In the genomic region with DNA sequence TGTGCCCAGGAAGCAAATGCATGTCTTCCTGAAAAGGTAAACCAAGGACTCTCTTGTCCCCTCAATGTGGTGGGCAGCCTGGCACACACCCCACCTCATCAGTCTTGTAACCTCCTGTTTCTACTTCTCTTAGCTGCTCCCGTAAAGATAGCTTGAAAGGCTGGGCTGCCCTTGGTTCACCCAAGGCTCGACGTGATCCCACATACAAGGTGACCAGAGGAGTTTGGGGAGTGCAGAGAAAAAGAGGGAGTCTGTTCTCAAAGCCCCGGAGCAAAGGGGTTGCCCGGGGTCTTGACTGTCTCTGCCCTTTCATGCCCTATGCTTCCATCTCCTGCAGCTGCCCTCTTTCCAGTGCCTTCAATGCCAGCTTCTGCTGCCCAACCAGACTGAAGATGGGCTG, we compare ENCODE assay signal across 21 cellular contexts. TPM values are rescaled to one million over a fixed set of nuclear protein-coding genes. Genes with fewer than 3 reads are reported as not detected.
DNase-seq lines count a peak whose midpoint lies in the region; ATAC-seq and TF ChIP-seq lines count a peak whose summit lies in the region.
"Had no signal": no experiment of that assay in that cellular context is flagged by ENCODE, and none has a peak within 500 bp of the region (broad histone marks: within the 10 kb centered on the region; RNA-seq: fewer than 3 reads in every experiment).

No MANE protein-coding gene starts in this region.

- intact Hi-C loops in PC-3 (cut with micrococcal nuclease) = loop anchor here (2.0 kb wide), 1 partner anchor 16 kb away; no protein-coding TSS in a partner anchor
- intact Hi-C loops in colonic mucosa (cut with DNase I) = no loop called here
- intact Hi-C loops in stomach (cut with DNase I; ENCODE audit: low total_unique reads) = no loop called here

- H4K8ac ChIP-seq in neuronal stem cell (ENCODE audit: low read depth, low read length) = no peak overlapping the region

- no peak overlapping the region for H4K91ac ChIP-seq in neuronal stem cell (ENCODE audit: low read depth, low read length, poor library complexity)

- H2AK5ac ChIP-seq in neuronal stem cell (ENCODE audit: low read depth, low read length) = peak overlapping the region; percentile 58

- no CpG with 5 or more reads among the region's 5 CpGs for WGBS in neuronal stem cell (ENCODE audit: extremely low coverage in 2 of 2, insufficient read length in 2 of 2, insufficient replicate concordance in 1 of 2), 2 donors
- 73 to 82% (median 82%) methylated on average over 5 of the region's 5 CpGs for WGBS in stomach, 5 donors

- H3K79me2 ChIP-seq in PC-3 (ENCODE audit: low read length) = no peaks in the 10 kb centered on the region

- no peak overlapping the region for H2BK12ac ChIP-seq in neuronal stem cell (ENCODE audit: low read length)

- POLR2A ChIA-PET in PC-3 (lab: Charles Lee; ENCODE audit: unreplicated experiment) = no interaction called here

- TF ChIP-seq CTCF in PC-3 (conservative IDR thresholded peaks at IDR 0.05; ENCODE audit: low read depth, low read length) (no peak), colonic mucosa (IDR thresholded peaks at IDR 0.05) (no peak), stomach (IDR thresholded peaks at IDR 0.05) (no peak)

- H3K36me3 ChIP-seq in PC-3 (ENCODE audit: low read depth, low read length) = no peaks in the 10 kb centered on the region
- H3K36me3 ChIP-seq in colonic mucosa = no peaks in the 10 kb centered on the region
- H3K36me3 ChIP-seq in neuronal stem cell (replicated peaks in 1 of 2; ENCODE audit: control insufficient read depth in 2 of 2, insufficient read depth in 2 of 2, low read length in 2 of 2) = no peaks in the 10 kb centered on the region
- H3K36me3 ChIP-seq in stomach = no peaks in the 10 kb centered on the region
- H3K36me3 ChIP-seq: BE2C; BLaER1 treated with 17β-estradiol and CSF1 and Interleukin-3, amounts not matched to agents 10 nM and 100 nM had no signal

- H3K79me1 ChIP-seq in neuronal stem cell (ENCODE audit: low read depth, low read length) = no peaks in the 10 kb centered on the region

- H3K27me3 ChIP-seq in PC-3 (ENCODE audit: low read length) (no peaks in the 10 kb centered on the region), colonic mucosa (no peaks in the 10 kb centered on the region), neuronal stem cell (ENCODE audit: control insufficient read depth in 3 of 3, insufficient read depth in 3 of 3, low read depth in 1 of 3, low read length in 3 of 3) (peaks cover 0 to 33% (median 0%) of the 10 kb centered on the region in 3 experiments), stomach (no peaks in the 10 kb centered on the region)
- H3K27me3 ChIP-seq: BE2C; BLaER1 treated with 17β-estradiol and CSF1 and Interleukin-3, amounts not matched to agents 10 nM and 100 nM had no signal

- no peak overlapping the region for H3K23ac ChIP-seq in neuronal stem cell (ENCODE audit: low read depth, low read length, poor library complexity)

- TF ChIP-seq POLR2A in stomach (IDR thresholded peaks at IDR 0.05) = no peak

- H3F3A ChIP-seq in PC-3 (ENCODE audit: low read length, unreplicated experiment) = no peaks in the 10 kb centered on the region

- peak overlapping the region; percentile 52 for H3K27ac ChIP-seq in PC-3 (ENCODE audit: low read length)
- no peak overlapping the region for H3K27ac ChIP-seq in colonic mucosa
- no peak overlapping the region for H3K27ac ChIP-seq in neuronal stem cell (replicated peaks; ENCODE audit: low read length)
- H3K27ac ChIP-seq in stomach = peak overlapping the region in 4 of 5 donors; percentile 34 to 56 (median 42)
- H3K27ac ChIP-seq: BLaER1 treated with 17β-estradiol and CSF1 and Interleukin-3, amounts not matched to agents 10 nM and 100 nM; GM23248 had no signal

- H2AFZ ChIP-seq in PC-3 (ENCODE audit: low read length) (0 out of 2 replicates have a peak overlapping the region, but pooled peaks have one; percentile 27), neuronal stem cell (ENCODE audit: low read length) (no peak overlapping the region)
- H2AFZ ChIP-seq: GM23248 had no signal

- peak overlapping the region; percentile 20 for H3K18ac ChIP-seq in neuronal stem cell (ENCODE audit: low read length)

- no peaks in the 10 kb centered on the region for H4K20me1 ChIP-seq in PC-3 (ENCODE audit: low read length)
- H4K20me1 ChIP-seq: BLaER1 treated with 17β-estradiol and CSF1 and Interleukin-3, amounts not matched to agents 10 nM and 100 nM had no signal

- no peaks in the 10 kb centered on the region for H3K9me3 ChIP-seq in PC-3 (ENCODE audit: low read length)
- H3K9me3 ChIP-seq in colonic mucosa = no peaks in the 10 kb centered on the region
- H3K9me3 ChIP-seq in neuronal stem cell (replicated peaks in 1 of 2; ENCODE audit: control insufficient read depth in 2 of 2, insufficient read depth in 1 of 2, low read depth in 1 of 2, low read length in 2 of 2) = no peaks in the 10 kb centered on the region
- no peaks in the 10 kb centered on the region for H3K9me3 ChIP-seq in stomach
- H3K9me3 ChIP-seq: A549; BE2C; BLaER1 treated with 17β-estradiol and CSF1 and Interleukin-3, amounts not matched to agents 10 nM and 100 nM had no signal

- H3K4me3 ChIP-seq in PC-3 (ENCODE audit: low read length) (no peak overlapping the region), colonic mucosa (no peak overlapping the region), neuronal stem cell (ENCODE audit: low read length in 2 of 2) (no peak overlapping the region), stomach (no peak overlapping the region)
- H3K4me3 ChIP-seq: A549; BLaER1 treated with 17β-estradiol and CSF1 and Interleukin-3, amounts not matched to agents 10 nM and 100 nM; GM23248 had no signal

- no peak overlapping the region for H2BK120ac ChIP-seq in neuronal stem cell (ENCODE audit: low read depth, low read length)

- no TSS peak for BruUV-seq in PC-3 (replicated peaks; lab: Mats Ljungman, UMichigan)

- H2BK5ac ChIP-seq in neuronal stem cell (ENCODE audit: low read length) = no peak overlapping the region

- CTCF ChIA-PET in PC-3 (lab: Charles Lee) = interaction anchor here (0.6 to 0.7 kb wide), 3 partner anchors 209 to 710 kb away, joined by 3 to 9 read pairs (median 3); a partner anchor contains a TSS

- no peak overlapping the region for H3K4ac ChIP-seq in neuronal stem cell (ENCODE audit: low read length)

- H3K14ac ChIP-seq in neuronal stem cell (ENCODE audit: low read length) = peak overlapping the region; percentile 25

- DNase-seq in PC-3 = no peak
- DNase-seq in colonic mucosa = peak; percentile 19
- no peak for DNase-seq in neuronal stem cell (ENCODE audit: low spot score)
- DNase-seq in stomach = no peak
- no peak for DNase-seq in NCI-H510A (lab: John Stamatoyannopoulos, UW)
- DNase-seq in activated naive CD4-positive, alpha-beta T cell treated with anti-CD3 and anti-CD28 coated beads, Interleukin-2, amount 50 U/mL, for 16 hours = no peak
- DNase-seq in NCI-H146 treated with DMSO at 0.1 percent for 48 hours (lab: John Stamatoyannopoulos, UW; ENCODE audit: unreplicated experiment) = no peak
- DNase-seq: 8988T; ACHN; AML-193; BE2C; CD4-positive, alpha-beta T cell; DMS53; DMS79 treated with DMSO at 0.1 percent for 48 hours; GF-D8; GM23248; H9 had no signal

- H2BK15ac ChIP-seq in neuronal stem cell (ENCODE audit: low read length) = peak overlapping the region; percentile 35

- H3K4me2 ChIP-seq in PC-3 (ENCODE audit: low read length) = peak overlapping the region; percentile 30
- no peak overlapping the region for H3K4me2 ChIP-seq in neuronal stem cell (ENCODE audit: insufficient read depth, low read length, poor library complexity, severe bottlenecking)
- H3K4me2 ChIP-seq: A549 had no signal

- peaks cover 43% of the 10 kb centered on the region for H3K4me1 ChIP-seq in PC-3 (ENCODE audit: insufficient read depth, low read length)
- H3K4me1 ChIP-seq in colonic mucosa = peaks cover 12% of the 10 kb centered on the region
- H3K4me1 ChIP-seq in neuronal stem cell (ENCODE audit: control insufficient read depth in 2 of 2, insufficient read depth in 1 of 2, low read depth in 1 of 2, low read length in 2 of 2) = peaks cover 0 to 8% of the 10 kb centered on the region in 2 donors
- peaks cover 31 to 57% (median 46%) of the 10 kb centered on the region in 4 donors for H3K4me1 ChIP-seq in stomach
- H3K4me1 ChIP-seq: BE2C had no signal

- TF ChIP-seq EP300 in stomach (IDR thresholded peaks at IDR 0.05) = no peak

- ATAC-seq in PC-3 (no peak), GM21423 (IDR thresholded peaks at IDR 0.05; ENCODE audit: unreplicated experiment) (no peak)
- ATAC-seq: A549, HCT116 had no signal

- no peaks in the 10 kb centered on the region for H3K9me2 ChIP-seq in PC-3 (replicated peaks; ENCODE audit: low read length)

- no peak overlapping the region for H3K9ac ChIP-seq in PC-3 (ENCODE audit: low read length)
- H3K9ac ChIP-seq in colonic mucosa (ENCODE audit: low read depth in 2 of 2, low read length in 2 of 2) = no peak overlapping the region
- no peak overlapping the region for H3K9ac ChIP-seq in neuronal stem cell (ENCODE audit: low read depth, low read length, poor library complexity)
- H3K9ac ChIP-seq: BLaER1 treated with 17β-estradiol and CSF1 and Interleukin-3, amounts not matched to agents 10 nM and 100 nM; GM23248 had no signal

RNA-seq across cellular contexts. Expression of a gene that starts 18.3 kb away (rescaled TPM):
- 34.2 and 46.8 TPM in 2 replicates for total RNA-seq in PC-3 (2014; rRNA removed)
- total RNA-seq in colonic mucosa = 100 to 1,000 TPM in 1 of 2 donors, 10 to 100 TPM in 1; 74.2 to 142 TPM
- 6.6 TPM for polyA plus RNA-seq in neuronal stem cell (2013, experiment 1 of 2)
- polyA plus RNA-seq in neuronal stem cell (2013, experiment 2 of 2) = 6.6 TPM
- 100 to 1,000 TPM in 3 of 5 donors, 10 to 100 TPM in 2; 50.1 to 227 (median 113) TPM for total RNA-seq in stomach
- polyA plus RNA-seq in stomach = 10 to 100 TPM; 24.4 to 40.8 (median 27.6) TPM

Comparison
In these comparisons a context has a peak if more than half of its experiments do, and no peak if none do; other contexts are left out.
1. H3K27ac ChIP-seq: peak in PC-3 (single experiment) and stomach (4 of 5); none in colonic mucosa (single experiment) and neuronal stem cell (single experiment).